In genomic region chr19:2950286-2951124, GRCh38 we compare ENCODE assay signal across 8 cellular contexts. TPM values are rescaled to one million over a fixed set of nuclear protein-coding genes. Genes with fewer than 3 reads are reported as not detected.
DNase-seq lines count a peak whose midpoint lies in the region; ATAC-seq and TF ChIP-seq lines count a peak whose summit lies in the region.

No MANE protein-coding gene starts in this region.

- peak overlapping the region; percentile 99 for H3K27ac Mint-ChIP-seq in activated T-cell treated with anti-CD3 and anti-CD28 coated beads, Interleukin-2, amount 50 U/mL, for 24 hours

- intact Hi-C loops in PC-3 (cut with micrococcal nuclease), result loop anchor here (2.0 to 10.0 kb wide), 4 partner anchors 28 to 177 kb away; partner anchors contain the start of gene GNA11
- intact Hi-C loops in mucosa of descending colon (cut with DNase I, micrococcal nuclease), result no loop called here

- TF ChIP-seq CTCF in PC-3 (conservative IDR thresholded peaks at IDR 0.05; ENCODE audit: low read depth, low read length) (no peak), epithelial cell of proximal tubule (conservative IDR thresholded peaks at IDR 0.05; ENCODE audit: low read depth, low read length) (no peak), mucosa of descending colon (IDR thresholded peaks at IDR 0.05) (no peak)

- no peaks in the 10 kb centered on the region for H3K9me3 Mint-ChIP-seq in activated T-cell treated with anti-CD3 and anti-CD28 coated beads, Interleukin-2, amount 50 U/mL, for 24 hours

- peaks cover 3% of the 10 kb centered on the region for H3F3A ChIP-seq in PC-3 (ENCODE audit: low read length, unreplicated experiment)

- H3K4me2 ChIP-seq in PC-3 (ENCODE audit: low read length), result peak overlapping the region; percentile 95

- no peaks in the 10 kb centered on the region for H3K27me3 ChIP-seq in PC-3 (ENCODE audit: low read length)

- H3K4me1 ChIP-seq in PC-3 (ENCODE audit: insufficient read depth, low read length) (peaks cover 17% of the 10 kb centered on the region; the same call in 1 of the 2 replicates), mucosa of descending colon (ENCODE audit: low read depth) (peaks cover 13% of the 10 kb centered on the region)

- BruUV-seq in PC-3 (replicated peaks; lab: Mats Ljungman, UMichigan), result no TSS peak

- H3K27me3 Mint-ChIP-seq in activated T-cell treated with anti-CD3 and anti-CD28 coated beads, Interleukin-2, amount 50 U/mL, for 24 hours, result no peaks in the 10 kb centered on the region

- H4K20me1 ChIP-seq in PC-3 (ENCODE audit: low read length), result no peaks in the 10 kb centered on the region

- no peaks in the 10 kb centered on the region for H3K9me2 ChIP-seq in PC-3 (replicated peaks; ENCODE audit: low read length)

- H3K4me3 Mint-ChIP-seq in activated T-cell treated with anti-CD3 and anti-CD28 coated beads, Interleukin-2, amount 50 U/mL, for 24 hours, result peak overlapping the region; percentile 98

- CTCF ChIA-PET in PC-3 (lab: Charles Lee), result interaction anchor here (0.6 to 1.6 kb wide), 12 partner anchors 13 to 355 kb away, joined by 3 to 14 read pairs (median 6); partner anchors contain the start of gene ZNF57

- H3K4me1 Mint-ChIP-seq in activated T-cell treated with anti-CD3 and anti-CD28 coated beads, Interleukin-2, amount 50 U/mL, for 24 hours (ENCODE audit: low read depth), result peaks cover 27% of the 10 kb centered on the region

- H3K9me3 ChIP-seq in PC-3 (ENCODE audit: low read length) (no peaks in the 10 kb centered on the region), mucosa of descending colon (no peaks in the 10 kb centered on the region)

- H3K4me3 ChIP-seq in PC-3 (ENCODE audit: low read length), result peak overlapping the region; percentile 87
- peak overlapping the region; percentile 100 for H3K4me3 ChIP-seq in epithelial cell of proximal tubule (ENCODE audit: low read depth, low read length)
- peak overlapping the region; percentile 56 for H3K4me3 ChIP-seq in mucosa of descending colon

- peak overlapping the region; percentile 47 for H3K27ac ChIP-seq in PC-3 (ENCODE audit: low read length)

- ATAC-seq in GM21619 (IDR thresholded peaks at IDR 0.05; ENCODE audit: unreplicated experiment) (peak; percentile 86), PC-3 (peak; percentile 86), mucosa of descending colon (peak; percentile 94)

- H3K36me3 ChIP-seq in PC-3 (ENCODE audit: low read depth, low read length) (no peaks in the 10 kb centered on the region), mucosa of descending colon (ENCODE audit: low read depth) (peaks cover 4% of the 10 kb centered on the region)

- POLR2A ChIA-PET in PC-3 (lab: Charles Lee; ENCODE audit: unreplicated experiment), result interaction anchor here (0.5 to 0.7 kb wide), 7 partner anchors 62 to 1966 kb away, joined by 3 to 18 read pairs (median 4); no protein-coding TSS in a partner anchor

- peaks cover 26% of the 10 kb centered on the region for H3K36me3 Mint-ChIP-seq in activated T-cell treated with anti-CD3 and anti-CD28 coated beads, Interleukin-2, amount 50 U/mL, for 24 hours (ENCODE audit: low read depth)

- TF ChIP-seq EP300 in Ishikawa (IDR thresholded peaks at IDR 0.05; ENCODE audit: borderline replicate concordance), result no peak

- DNase-seq in DMS153 treated with DMSO at 0.1 percent for 48 hours (lab: John Stamatoyannopoulos, UW; ENCODE audit: unreplicated experiment) (peak; percentile 99), PC-3 (peak; percentile 98), epithelial cell of proximal tubule (ENCODE audit: low read depth) (peak; percentile 94), mucosa of descending colon (peak; percentile 100)
- peak; percentile 100 for DNase-seq in activated T-cell treated with anti-CD3 and anti-CD28 coated beads, Interleukin-2, amount 50 U/mL, for 24 hours
- DNase-seq in stimulated activated CD8-positive, alpha-beta memory T cell treated with anti-CD3 and anti-CD28 coated beads, Interleukin-4, amount 100 ng/mL, for 1 hour (ENCODE audit: low read depth in 2 of 2, low spot score in 1 of 2), result peak; percentile 100

- peak overlapping the region; percentile 87 for H3K9ac ChIP-seq in PC-3 (ENCODE audit: low read length)

- peaks cover 17% of the 10 kb centered on the region for H3K79me2 ChIP-seq in PC-3 (ENCODE audit: low read length)

- peak overlapping the region; percentile 82 for H2AFZ ChIP-seq in PC-3 (ENCODE audit: low read length)

- TF ChIP-seq RAD21 in Ishikawa (IDR thresholded peaks at IDR 0.05; ENCODE audit: low read depth), result no peak

TF ChIP-seq in Ishikawa, 13 proteins besides CTCF, POLR2A, EP300 and RAD21:
- TF ChIP-seq CEBPB (IDR thresholded peaks at IDR 0.05) (no peak), TEAD4 (IDR thresholded peaks at IDR 0.05) (no peak), TCF12 (IDR thresholded peaks at IDR 0.05; ENCODE audit: low read depth) (peak; percentile 36; the same call in 1 of the 2 replicates), ZBTB7A (IDR thresholded peaks at IDR 0.05; ENCODE audit: low read depth) (no peak), USF1 (IDR thresholded peaks at IDR 0.05) (no peak), FOXM1 (IDR thresholded peaks at IDR 0.05; ENCODE audit: borderline replicate concordance, low read depth) (no peak), REST (IDR thresholded peaks at IDR 0.05; ENCODE audit: low read depth) (no peak), EGR1 (IDR thresholded peaks at IDR 0.05) (peak; percentile 31; the same call in 1 of the 2 replicates), MAX (IDR thresholded peaks at IDR 0.05) (0 out of 2 replicates have a peak, but pooled peaks have one; percentile 9), CREB1 (IDR thresholded peaks at IDR 0.05; ENCODE audit: low read depth) (0 out of 2 replicates have a peak, but pooled peaks have one; percentile 30), NFIC (IDR thresholded peaks at IDR 0.05) (peak; percentile 85), YY1 (IDR thresholded peaks at IDR 0.05; ENCODE audit: low read depth) (peak; percentile 79), TAF1 (IDR thresholded peaks at IDR 0.05; ENCODE audit: low read depth) (peak; percentile 99)

RNA-seq across cellular contexts. Expression of gene ZNF77, which starts 5.7 kb away (rescaled TPM):
- 2.1 and 5.1 TPM in 2 replicates for total RNA-seq in PC-3 (2014; rRNA removed)
- 1.6 and 2.6 TPM in 2 replicates for total RNA-seq in epithelial cell of proximal tubule
- 1 to 10 TPM; 4.1 to 4.5 (median 4.1) TPM for total RNA-seq in mucosa of descending colon

RNA-seq across cellular contexts. Expression of gene TLE6, which starts 26.9 kb away (rescaled TPM):
- 1.9 and 4.1 TPM in 2 replicates for total RNA-seq in PC-3 (2014; rRNA removed)
- 0.58 and 1.0 TPM in 2 replicates for total RNA-seq in epithelial cell of proximal tubule
- total RNA-seq in mucosa of descending colon, result 1 to 10 TPM; 1.8 to 4.1 (median 3.0) TPM

RNA-seq across cellular contexts. Expression of gene ZNF57, which starts 49.8 kb away (rescaled TPM):
- total RNA-seq in PC-3 (2014; rRNA removed) (1.6 and 3.3 TPM in 2 replicates), epithelial cell of proximal tubule (2.7 and 4.5 TPM in 2 replicates), mucosa of descending colon (10 to 100 TPM in 2 of 3 donors, 1 to 10 TPM in 1; 8.9 to 19.1 (median 14.4) TPM)

Comparison
In these comparisons a context has a peak if more than half of its experiments do, and no peak if none do; other contexts are left out.
1. Peak in every context shown above with its lines: DNase-seq, ATAC-seq, H3K4me3 ChIP-seq and H3K27ac ChIP-seq.